Comparison of ENCODE assay signal across 29 cellular contexts in genomic region chr15:45719490-45719889, GRCh38.
DNase-seq lines count a peak whose midpoint lies in the region; ATAC-seq and TF ChIP-seq lines count a peak whose summit lies in the region.
"Had no signal": no experiment of that assay in that cellular context is flagged by ENCODE, and none has a peak within 500 bp of the region (broad histone marks: within the 10 kb centered on the region; RNA-seq: fewer than 3 reads in every experiment).

No MANE protein-coding gene starts in this region.

- H3F3A ChIP-seq in GM23338 (replicated peaks; ENCODE audit: low read depth) (no peaks in the 10 kb centered on the region), neural progenitor cell (ENCODE audit: low read depth) (no peaks in the 10 kb centered on the region)

- intact Hi-C loops in adrenal gland (cut with DNase I) (no loop called here), CD14-positive monocyte (cut with micrococcal nuclease) (no loop called here)

- H3K4me2 ChIP-seq in GM23338 (no peak overlapping the region), hepatocyte (no peak overlapping the region), neural progenitor cell (no peak overlapping the region)

- no peak overlapping the region for H2AFZ ChIP-seq in GM23338
- H2AFZ ChIP-seq in hepatocyte: no peak overlapping the region
- H2AFZ ChIP-seq in neural progenitor cell (replicated peaks): no peak overlapping the region

- H3K79me2 ChIP-seq in GM23338 (replicated peaks; ENCODE audit: insufficient read depth): no peaks in the 10 kb centered on the region
- no peaks in the 10 kb centered on the region for H3K79me2 ChIP-seq in hepatocyte
- no peaks in the 10 kb centered on the region for H3K79me2 ChIP-seq in neural progenitor cell (ENCODE audit: low read depth)

- H3K4me1 Mint-ChIP-seq in GM23338: peaks cover 2% of the 10 kb centered on the region; the same call in 1 of the 3 replicates
- H3K4me1 Mint-ChIP-seq in neural progenitor cell: peaks cover 41% of the 10 kb centered on the region
- H3K4me1 Mint-ChIP-seq in CD14-positive monocyte: peaks cover 3% of the 10 kb centered on the region
- H3K4me1 Mint-ChIP-seq: central memory CD8-positive, alpha-beta T cell had no signal

- H3K9me2 ChIP-seq in GM23338 (ENCODE audit: insufficient read depth): peaks cover 16% of the 10 kb centered on the region
- H3K9me2 ChIP-seq in hepatocyte (replicated peaks; ENCODE audit: insufficient read depth): no peaks in the 10 kb centered on the region

- H3K36me3 Mint-ChIP-seq in GM23338 (ENCODE audit: low read depth) (peaks cover 7% of the 10 kb centered on the region; the same call in 2 of the 3 replicates), neural progenitor cell (no peaks in the 10 kb centered on the region), CD14-positive monocyte (no peaks in the 10 kb centered on the region)
- H3K36me3 Mint-ChIP-seq: activated naive CD8-positive, alpha-beta T cell treated with anti-CD3 and anti-CD28 coated beads, Interleukin-2, amount 10 ng/mL, durations not matched to agents 7 days and 5 days; naive B cell had no signal

- H3K9me3 Mint-ChIP-seq in GM23338: peaks cover 81% of the 10 kb centered on the region
- peaks cover 6% of the 10 kb centered on the region for H3K9me3 Mint-ChIP-seq in neural progenitor cell
- peaks cover 0 to 2% (median 0%) of the 10 kb centered on the region in 7 donors for H3K9me3 Mint-ChIP-seq in CD14-positive monocyte
- H3K9me3 Mint-ChIP-seq: activated naive CD8-positive, alpha-beta T cell treated with anti-CD3 and anti-CD28 coated beads, Interleukin-2, amount 10 ng/mL, durations not matched to agents 7 days and 5 days; activated T-cell treated with anti-CD3 and anti-CD28 coated beads, Interleukin-2, amount 50 U/mL, for 24 hours; central memory CD8-positive, alpha-beta T cell; dendritic cell treated with granulocyte-macrophage colony-stimulating factor and Interleukin-4, amounts not matched to agents 40 ng/mL and 50 ng/mL, for 4 days had no signal

- ATAC-seq in GM23338: peak; percentile 36; the same call in 1 of the 3 replicates
- ATAC-seq: esophagus mucosa, K562, left colon had no signal

- peaks cover 2% of the 10 kb centered on the region for H3K27me3 Mint-ChIP-seq in GM23338 (ENCODE audit: insufficient read depth, low read depth, poor library complexity)
- H3K27me3 Mint-ChIP-seq in neural progenitor cell (ENCODE audit: insufficient read depth, low read depth): peaks cover 11% of the 10 kb centered on the region
- peaks cover 12 to 33% (median 30%) of the 10 kb centered on the region in 3 donors for H3K27me3 Mint-ChIP-seq in CD14-positive monocyte (ENCODE audit: low read depth in 3 of 3)

- H3K27ac Mint-ChIP-seq in GM23338 (no peak overlapping the region), neural progenitor cell (peak overlapping the region; percentile 13), CD14-positive monocyte (no peak overlapping the region)
- H3K27ac Mint-ChIP-seq: activated naive CD8-positive, alpha-beta T cell treated with anti-CD3 and anti-CD28 coated beads, Interleukin-2, amount 10 ng/mL, durations not matched to agents 7 days and 5 days; activated T-cell treated with anti-CD3 and anti-CD28 coated beads, Interleukin-2, amount 50 U/mL, for 24 hours; dendritic cell treated with granulocyte-macrophage colony-stimulating factor and Interleukin-4, amounts not matched to agents 40 ng/mL and 50 ng/mL, for 4 days; naive B cell had no signal

- WGBS in adrenal gland, 4 donors: 23 to 44% (median 41%) methylated on average over 4 of the region's 4 CpGs
- WGBS in hepatocyte (ENCODE audit: low lambda C conversion rate, missing lambda C conversion rate): 41% methylated on average over 4 of the region's 4 CpGs

- no peaks in the 10 kb centered on the region for H3K36me3 ChIP-seq in GM23338 (ENCODE audit: insufficient read depth)
- no peaks in the 10 kb centered on the region for H3K36me3 ChIP-seq in adrenal gland (replicated peaks in 1 of 2)
- H3K36me3 ChIP-seq in hepatocyte (replicated peaks; ENCODE audit: insufficient read depth, low read depth): no peaks in the 10 kb centered on the region
- H3K36me3 ChIP-seq in neural progenitor cell: no peaks in the 10 kb centered on the region
- H3K36me3 ChIP-seq: prostate gland, sigmoid colon, transverse colon had no signal

- no peak for TF ChIP-seq CTCF in GM23338 (conservative IDR thresholded peaks at IDR 0.05; ENCODE audit: low read depth in 2 of 2)
- no peak for TF ChIP-seq CTCF in adrenal gland (IDR thresholded peaks at IDR 0.05)
- TF ChIP-seq CTCF in hepatocyte (IDR thresholded peaks at IDR 0.05; ENCODE audit: poor library complexity): no peak
- no peak for TF ChIP-seq CTCF in neural progenitor cell (IDR thresholded peaks at IDR 0.05)
- TF ChIP-seq CTCF in CD14-positive monocyte (IDR thresholded peaks at IDR 0.05): no peak

- H3K4me1 ChIP-seq in GM23338 (ENCODE audit: insufficient read depth) (peaks cover 7% of the 10 kb centered on the region; the same call in 1 of the 2 replicates), adrenal gland (replicated peaks in 1 of 2) (peaks cover 6 to 7% of the 10 kb centered on the region in 2 donors), hepatocyte (ENCODE audit: insufficient read depth) (no peaks in the 10 kb centered on the region), neural progenitor cell (peaks cover 17% of the 10 kb centered on the region)
- H3K4me1 ChIP-seq: prostate gland had no signal

- no peaks in the 10 kb centered on the region for H3K9me3 ChIP-seq in adrenal gland (replicated peaks in 1 of 3)
- H3K9me3 ChIP-seq in hepatocyte (ENCODE audit: low read depth): no peaks in the 10 kb centered on the region
- H3K9me3 ChIP-seq in neural progenitor cell (ENCODE audit: low read depth): no peaks in the 10 kb centered on the region
- H3K9me3 ChIP-seq: prostate gland, sigmoid colon, transverse colon had no signal

- H4K20me1 ChIP-seq in GM23338 (replicated peaks; ENCODE audit: insufficient read depth): no peaks in the 10 kb centered on the region
- no peaks in the 10 kb centered on the region for H4K20me1 ChIP-seq in hepatocyte (ENCODE audit: insufficient read depth, poor library complexity, severe bottlenecking)
- peaks cover 57% of the 10 kb centered on the region for H4K20me1 ChIP-seq in neural progenitor cell (ENCODE audit: low read depth)

- H3K27me3 ChIP-seq in GM23338 (ENCODE audit: insufficient read depth) (no peaks in the 10 kb centered on the region), adrenal gland (no peaks in the 10 kb centered on the region), hepatocyte (no peaks in the 10 kb centered on the region), neural progenitor cell (peaks cover 92% of the 10 kb centered on the region)
- H3K27me3 ChIP-seq: sigmoid colon had no signal

- peak; percentile 35 for DNase-seq in GM23338 (ENCODE audit: low spot score)
- peak in 5 of 7 donors; percentile 20 to 61 (median 31) for DNase-seq in adrenal gland
- peak; percentile 39 for DNase-seq in hepatocyte (ENCODE audit: low spot score)
- no peak for DNase-seq in neural progenitor cell (ENCODE audit: low spot score)
- DNase-seq in CD14-positive monocyte (ENCODE audit: low spot score): no peak
- DNase-seq in Kasumi-1 (lab: John Stamatoyannopoulos, UW): no peak
- no peak for DNase-seq in AG08395 (ENCODE audit: low spot score)
- DNase-seq: activated gamma-delta T cell treated with Interleukin-2 at 50 U/mL for 16 hours; activated naive CD8-positive, alpha-beta T cell treated with anti-CD3 and anti-CD28 coated beads, Interleukin-2, amount 10 ng/mL, durations not matched to agents 7 days and 5 days; activated T-cell treated with anti-CD3 and anti-CD28 coated beads, Interleukin-2, amount 50 U/mL, for 24 hours; C1 segment of cervical spinal cord; Calu3; DMS79 treated with DMSO at 0.1 percent for 48 hours; foreskin melanocyte; left colon; naive B cell; NCI-H1092 treated with DMSO at 0.1 percent for 48 hours; NCI-H187; NCI-H2171; sigmoid colon; stimulated activated CD4-positive, alpha-beta T cell treated with anti-CD3 and anti-CD28 coated beads, Interleukin-4, amount 100 ng/mL, for 24 hours; T-helper 1 cell; transverse colon had no signal

- TF ChIP-seq POLR2A in adrenal gland (IDR thresholded peaks at IDR 0.05): no peak

- no peak overlapping the region for H3K9ac ChIP-seq in neural progenitor cell

- no peak overlapping the region for H3K4me3 ChIP-seq in GM23338
- no peak overlapping the region for H3K4me3 ChIP-seq in adrenal gland
- H3K4me3 ChIP-seq in hepatocyte: no peak overlapping the region
- no peak overlapping the region for H3K4me3 ChIP-seq in neural progenitor cell
- H3K4me3 ChIP-seq: K562, prostate gland, sigmoid colon, SK-N-MC, transverse colon had no signal

- no peak overlapping the region for H3K27ac ChIP-seq in GM23338 (ENCODE audit: low read depth)
- no peak overlapping the region for H3K27ac ChIP-seq in adrenal gland
- no peak overlapping the region for H3K27ac ChIP-seq in hepatocyte
- no peak overlapping the region for H3K27ac ChIP-seq in neural progenitor cell
- H3K27ac ChIP-seq: prostate gland, sigmoid colon, SK-N-MC, transverse colon had no signal

- H3K4me3 Mint-ChIP-seq in GM23338 (no peak overlapping the region; the same call in 2 of the 3 replicates), neural progenitor cell (no peak overlapping the region), CD14-positive monocyte (peak overlapping the region in 1 of 2 donors; percentile 6)
- H3K4me3 Mint-ChIP-seq: activated naive CD8-positive, alpha-beta T cell treated with anti-CD3 and anti-CD28 coated beads, Interleukin-2, amount 10 ng/mL, durations not matched to agents 7 days and 5 days; activated T-cell treated with anti-CD3 and anti-CD28 coated beads, Interleukin-2, amount 50 U/mL, for 24 hours; central memory CD8-positive, alpha-beta T cell; dendritic cell treated with granulocyte-macrophage colony-stimulating factor and Interleukin-4, amounts not matched to agents 40 ng/mL and 50 ng/mL, for 4 days; naive B cell had no signal

TF ChIP-seq in GM23338, 12 proteins besides CTCF, POLR2A, EP300 and RAD21 (continues in another document):
- no peak for TF ChIP-seq JUNB (IDR thresholded peaks at IDR 0.05; ENCODE audit: unreplicated experiment)

Comparison
In these comparisons a context has a peak if more than half of its experiments do, and no peak if none do; other contexts are left out.
1. DNase-seq: peak in GM23338 (single experiment), adrenal gland (5 of 7) and hepatocyte (single experiment); none in neural progenitor cell (single experiment), CD14-positive monocyte (single experiment), Kasumi-1 (0 of 2) and AG08395 (single experiment).